In genomic region chr7:129292861-129293260, GRCh38 we compare ENCODE assay signal across 35 cellular contexts.
"Had no signal": no experiment of that assay in that cellular context is flagged by ENCODE, and none has a peak within 500 bp of the region (broad histone marks: within the 10 kb centered on the region; RNA-seq: fewer than 3 reads in every experiment).

No MANE protein-coding gene starts in this region.

- H3K27me3 ChIP-seq: MG63 had no signal

- H3K4me3 ChIP-seq: MG63 had no signal

- DNase-seq: Karpas-422, Kasumi-1, MG63, MM.1S, MV-4-11, NCI-H1048, NCI-H1092, NCI-H1092 treated with DMSO at 0.1 percent for 48 hours, NCI-H1105, NCI-H1105 treated with DMSO at 0.1 percent for 48 hours, NCI-H1417, NCI-H1417 treated with DMSO at 0.1 percent for 48 hours, NCI-H1436, NCI-H1436 treated with DMSO at 0.1 percent for 48 hours, NCI-H146, NCI-H1694, NCI-H1694 treated with DMSO at 0.1 percent for 48 hours, NCI-H187, NCI-H187 treated with DMSO at 0.1 percent for 48 hours, NCI-H1930, NCI-H2029, NCI-H2029 treated with DMSO at 0.1 percent for 48 hours, NCI-H2081, NCI-H2081 treated with DMSO at 0.1 percent for 48 hours, NCI-H2107, NCI-H2171, NCI-H2171 treated with DMSO at 0.1 percent for 48 hours, NCI-H2227 treated with DMSO at 0.1 percent for 48 hours, NCI-H226, NCI-H345, NCI-H446, NCI-H446 treated with DMSO at 0.1 percent for 48 hours, NCI-H510A, NCI-H510A treated with DMSO at 0.1 percent for 48 hours, NCI-H524 had no signal

- H3K9me3 ChIP-seq: MG63 had no signal

- H3K36me3 ChIP-seq: MG63 had no signal
